ENCODE assay signal across 1 cellular context in genomic region chr16:88811850-88812736, GRCh38.
TF ChIP-seq lines count a peak whose summit lies in the region.

TSS of gene APRT (minus strand) at chr16:88811928. CDS start at chr16:88811899, 29 bp downstream.

TF ChIP-seq in HepG2, 621 proteins besides CTCF, POLR2A, EP300 and RAD21 (continued from another document and continues in another):
- peak; percentile 81 for TF ChIP-seq ZNF407 (CRISPR knock-in tag; IDR thresholded peaks at IDR 0.05; ENCODE audit: not compliant biosample characterization)
- no peak for TF ChIP-seq SMAD9 (CRISPR knock-in tag; IDR thresholded peaks at IDR 0.05)
- peak; percentile 96; the same call in 1 of the 2 replicates for TF ChIP-seq ZNF337 (CRISPR knock-in tag; IDR thresholded peaks at IDR 0.05; ENCODE audit: borderline replicate concordance, low read depth)
- no peak for TF ChIP-seq FOSL1 (CRISPR knock-in tag; IDR thresholded peaks at IDR 0.05; ENCODE audit: borderline replicate concordance)
- peak; percentile 84; the same call in 1 of the 2 replicates for TF ChIP-seq ZNF816 (CRISPR knock-in tag; IDR thresholded peaks at IDR 0.05; ENCODE audit: borderline replicate concordance)
- TF ChIP-seq ZNF317 (CRISPR knock-in tag; IDR thresholded peaks at IDR 0.05) = no peak
- no peak for TF ChIP-seq CBX1 (IDR thresholded peaks at IDR 0.05; ENCODE audit: low read depth)
- no peak; the same call in 1 of the 2 replicates for TF ChIP-seq ZNF550 (CRISPR knock-in tag; IDR thresholded peaks at IDR 0.05; ENCODE audit: borderline replicate concordance)
- no peak; the same call in 1 of the 2 replicates for TF ChIP-seq RNF219 (CRISPR knock-in tag; IDR thresholded peaks at IDR 0.05)
- no peak for TF ChIP-seq U2AF2 (IDR thresholded peaks at IDR 0.05; ENCODE audit: low read depth, low read length)
- no peak for TF ChIP-seq ZNF207 (IDR thresholded peaks at IDR 0.05; ENCODE audit: borderline replicate concordance)
- no peak for TF ChIP-seq GPBP1L1 (CRISPR knock-in tag; IDR thresholded peaks at IDR 0.05)
- peak; percentile 27; the same call in 1 of the 2 replicates for TF ChIP-seq SRF (IDR thresholded peaks at IDR 0.05; ENCODE audit: low read depth, low read length)
- 0 out of 2 replicates have a peak, but pooled peaks have one; percentile 39 for TF ChIP-seq ZNF292 (CRISPR knock-in tag; IDR thresholded peaks at IDR 0.05; ENCODE audit: borderline replicate concordance, low read depth)
- no peak for TF ChIP-seq RBAK (CRISPR knock-in tag; IDR thresholded peaks at IDR 0.05)
- TF ChIP-seq ZBTB2 (CRISPR knock-in tag; IDR thresholded peaks at IDR 0.05; ENCODE audit: low read depth) = no peak
- TF ChIP-seq ZFP90 (CRISPR knock-in tag; IDR thresholded peaks at IDR 0.05; ENCODE audit: borderline replicate concordance) = peak; percentile 59; the same call in 1 of the 2 replicates
- TF ChIP-seq ZNF253 (CRISPR knock-in tag; IDR thresholded peaks at IDR 0.05; ENCODE audit: borderline replicate concordance) = no peak; the same call in none of the 2 replicates
- peak; percentile 87; the same call in 1 of the 2 replicates for TF ChIP-seq CAMTA2 (CRISPR knock-in tag; IDR thresholded peaks at IDR 0.05; ENCODE audit: borderline replicate concordance)
- no peak for TF ChIP-seq MATR3 (CRISPR knock-in tag; IDR thresholded peaks at IDR 0.05)
- no peak for TF ChIP-seq EHMT2 (IDR thresholded peaks at IDR 0.05; ENCODE audit: borderline replicate concordance, low read depth, low read length)
- 0 out of 2 replicates have a peak, but pooled peaks have one; percentile 4 for TF ChIP-seq KLF6 (CRISPR knock-in tag; IDR thresholded peaks at IDR 0.05)
- TF ChIP-seq ZBTB40 (IDR thresholded peaks at IDR 0.05) = no peak
- peak; percentile 60; the same call in 1 of the 2 replicates for TF ChIP-seq ZBTB40 (CRISPR knock-in tag; IDR thresholded peaks at IDR 0.05)
- no peak for TF ChIP-seq FOXJ3 (CRISPR knock-in tag; IDR thresholded peaks at IDR 0.05; ENCODE audit: borderline replicate concordance)
- peak; percentile 69; the same call in 1 of the 2 replicates for TF ChIP-seq ARID2 (CRISPR knock-in tag; IDR thresholded peaks at IDR 0.05; ENCODE audit: borderline replicate concordance)
- TF ChIP-seq RCOR2 (CRISPR knock-in tag; IDR thresholded peaks at IDR 0.05) = peak; percentile 66
- no peak for TF ChIP-seq ZFP36L2 (CRISPR knock-in tag; IDR thresholded peaks at IDR 0.05)
- TF ChIP-seq GABPA (IDR thresholded peaks at IDR 0.05; ENCODE audit: low read depth, low read length) = no peak
- TF ChIP-seq GABPA (CRISPR knock-in tag; IDR thresholded peaks at IDR 0.05; ENCODE audit: low read depth) = peak; percentile 66
- 0 out of 2 replicates have a peak, but pooled peaks have one; percentile 19 for TF ChIP-seq HCFC1 (IDR thresholded peaks at IDR 0.05; ENCODE audit: low read depth, low read length)
- TF ChIP-seq ZNF713 (CRISPR knock-in tag; IDR thresholded peaks at IDR 0.05) = no peak
- no peak for TF ChIP-seq DNMT3B (CRISPR knock-in tag; conservative IDR thresholded peaks at IDR 0.05)
- TF ChIP-seq NKX3-1 (CRISPR knock-in tag; IDR thresholded peaks at IDR 0.05) = no peak; the same call in 1 of the 2 replicates
- TF ChIP-seq SALL2 (CRISPR knock-in tag; IDR thresholded peaks at IDR 0.05) = peak; percentile 38; the same call in 1 of the 2 replicates
- no peak for TF ChIP-seq ZIK1 (CRISPR knock-in tag; IDR thresholded peaks at IDR 0.05; ENCODE audit: borderline replicate concordance, low read depth)
- no peak for TF ChIP-seq ZKSCAN1 (IDR thresholded peaks at IDR 0.05; ENCODE audit: low read length)
- no peak for TF ChIP-seq SYNCRIP (IDR thresholded peaks at IDR 0.05; ENCODE audit: insufficient read depth, low read depth, low read length)
- TF ChIP-seq ZFAT (CRISPR knock-in tag; conservative IDR thresholded peaks at IDR 0.05) = no peak
- no peak for TF ChIP-seq ZNF549 (CRISPR knock-in tag; IDR thresholded peaks at IDR 0.05)
- no peak for TF ChIP-seq CC2D1A (CRISPR knock-in tag; IDR thresholded peaks at IDR 0.05)
- TF ChIP-seq YY1 (IDR thresholded peaks at IDR 0.05; ENCODE audit: insufficient read depth, insufficient replicate concordance, low read depth, low read length) = peak; percentile 93
